1 cellular context compared by ENCODE assay signal in genomic region chr3:119498188-119498987, GRCh38.
TF ChIP-seq lines count a peak whose summit lies in the region.

TIMMDC1 (plus strand) TSS chr3:119498547; CDS start chr3:119498734, 187 bp downstream.

TF ChIP-seq in A549, 52 proteins besides CTCF, POLR2A, EP300 and RAD21 (continued from another document):
- TF ChIP-seq REST (IDR thresholded peaks at IDR 0.05) (no peak), JUN (IDR thresholded peaks at IDR 0.05) (peak; percentile 87 to 93; a peak in 4 of 5 replicates), RFX5 (IDR thresholded peaks at IDR 0.05) (no peak)
